Comparison of ENCODE assay signal across 8 cellular contexts in the genomic region with DNA sequence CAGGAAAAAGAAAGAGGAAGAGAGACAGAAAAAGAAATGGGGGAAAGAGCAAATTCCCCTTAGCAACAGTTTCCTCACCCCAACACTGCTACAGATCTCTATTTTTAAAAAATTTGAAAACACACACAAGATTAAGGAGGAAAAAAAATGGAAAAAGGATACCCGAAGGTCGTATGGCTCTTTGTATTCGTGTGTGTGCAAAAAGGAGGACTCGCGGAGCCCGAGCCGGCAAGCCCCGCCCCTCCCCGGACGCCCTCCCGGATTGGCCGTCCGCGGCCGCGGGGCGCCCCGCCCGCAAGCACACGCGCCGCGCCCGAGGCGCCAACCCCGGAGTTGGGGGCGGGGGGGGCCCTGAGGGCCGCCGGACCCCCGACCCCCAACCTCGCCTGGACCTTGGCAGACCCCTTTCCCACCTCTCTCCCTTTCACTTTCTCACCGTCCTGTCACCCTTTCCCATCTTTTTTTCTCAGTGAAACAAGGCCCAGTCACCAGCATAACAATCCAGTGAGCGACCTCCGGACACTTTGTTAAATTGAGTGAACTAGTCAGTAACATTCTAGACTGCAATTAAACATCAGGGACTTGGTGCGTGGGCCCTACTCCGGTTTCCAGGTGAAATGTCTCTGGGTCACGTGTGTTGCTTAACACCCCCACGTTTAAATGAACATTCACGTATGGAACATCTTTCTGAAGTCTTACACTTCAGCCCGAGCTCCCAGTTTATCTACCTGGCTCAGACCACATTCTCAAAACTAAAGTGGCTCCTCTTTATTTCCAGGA. TPM values are rescaled to one million over a fixed set of nuclear protein-coding genes. Genes with fewer than 3 reads are reported as not detected.
DNase-seq lines count a peak whose midpoint lies in the region; ATAC-seq and TF ChIP-seq lines count a peak whose summit lies in the region.

A gene with protein sequence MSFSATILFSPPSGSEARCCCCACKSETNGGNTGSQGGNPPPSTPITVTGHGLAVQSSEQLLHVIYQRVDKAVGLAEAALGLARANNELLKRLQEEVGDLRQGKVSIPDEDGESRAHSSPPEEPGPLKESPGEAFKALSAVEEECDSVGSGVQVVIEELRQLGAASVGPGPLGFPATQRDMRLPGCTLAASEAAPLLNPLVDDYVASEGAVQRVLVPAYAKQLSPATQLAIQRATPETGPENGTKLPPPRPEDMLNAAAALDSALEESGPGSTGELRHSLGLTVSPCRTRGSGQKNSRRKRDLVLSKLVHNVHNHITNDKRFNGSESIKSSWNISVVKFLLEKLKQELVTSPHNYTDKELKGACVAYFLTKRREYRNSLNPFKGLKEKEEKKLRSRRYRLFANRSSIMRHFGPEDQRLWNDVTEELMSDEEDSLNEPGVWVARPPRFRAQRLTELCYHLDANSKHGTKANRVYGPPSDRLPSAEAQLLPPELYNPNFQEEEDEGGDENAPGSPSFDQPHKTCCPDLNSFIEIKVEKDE (minus strand): TSS at position 205 of the 780 bp plus-strand sequence. CDS start 11,120 bp downstream, outside the sequence.

- no peaks in the 10 kb centered on the region for H3K36me3 ChIP-seq in smooth muscle cell (ENCODE audit: low read depth)

- peak within 1 kb of the TSS; percentile 86 for H3K4me2 ChIP-seq in smooth muscle cell

- H3K79me2 ChIP-seq in smooth muscle cell (ENCODE audit: low read depth): no peaks in the 10 kb centered on the region

- WGBS in smooth muscle cell (ENCODE audit: low lambda C conversion rate): 9% methylated on average over 28 of the region's 40 CpGs

- H3K4me1 ChIP-seq in smooth muscle cell (ENCODE audit: low read depth): peaks cover 11% of the 10 kb centered on the region

- H2AFZ ChIP-seq in smooth muscle cell (ENCODE audit: low read depth): peak within 1 kb of the TSS; percentile 95

- CTCF ChIA-PET in HEK293T (lab: Yijun Ruan, JAX): interaction anchor here (0.9 to 2.3 kb wide), 2 partner anchors 24 to 48 kb away, joined by 3 to 8 read pairs; partner anchors contain the start of gene CDH24

- TF ChIP-seq CTCF in VCaP (conservative IDR thresholded peaks at IDR 0.05) (no peak), smooth muscle cell (IDR thresholded peaks at IDR 0.05; ENCODE audit: borderline replicate concordance, insufficient read depth, poor library complexity, severe bottlenecking) (no peak)

- ATAC-seq in GM19452 (IDR thresholded peaks at IDR 0.05; ENCODE audit: unreplicated experiment): no peak

- in situ Hi-C loops in T47D (cut with HindIII; ENCODE audit: low pct_unique_long_range_greater_than_20kb, low sequenced_read_pairs): no loop called here

- peak within 1 kb of the TSS; percentile 66 for H3K4me3 ChIP-seq in smooth muscle cell

- peak within 1 kb of the TSS; percentile 47 for H3K9ac ChIP-seq in smooth muscle cell (ENCODE audit: low read depth)

- peak within 1 kb of the TSS; percentile 96 for H3K27ac ChIP-seq in VCaP
- peak within 1 kb of the TSS; percentile 42 for H3K27ac ChIP-seq in smooth muscle cell (ENCODE audit: low read depth)

- H3F3A ChIP-seq in smooth muscle cell (ENCODE audit: low read depth): peaks cover 3% of the 10 kb centered on the region

- DNase-seq in COLO829 (ENCODE audit: low spot score) (peak; percentile 71), HEK293T (ENCODE audit: extremely low spot score) (peak; percentile 83), NCI-H2171 (lab: John Stamatoyannopoulos, UW) (peak; percentile 94), T47D (ENCODE audit: low read depth in 1 of 2, low spot score in 1 of 2) (peak; percentile 50 to 70), iPS-NIHi7 (ENCODE audit: extremely low spot score) (peak; percentile 87), smooth muscle cell (lab: John Stamatoyannopoulos, UW; ENCODE audit: unreplicated experiment) (peak; percentile 5)

- POLR2A ChIA-PET in HEK293T (lab: Yijun Ruan, JAX): interaction anchor here (0.7 to 1.0 kb wide), 2 partner anchors 48 to 209 kb away, joined by 3 to 4 read pairs; no protein-coding TSS in a partner anchor

- H3K27me3 ChIP-seq in smooth muscle cell (ENCODE audit: low read depth): no peaks in the 10 kb centered on the region

- H3K9me3 ChIP-seq in smooth muscle cell (replicated peaks; ENCODE audit: low read depth): no peaks in the 10 kb centered on the region

- H4K20me1 ChIP-seq in smooth muscle cell (ENCODE audit: low read depth): no peaks in the 10 kb centered on the region

TF ChIP-seq in HEK293T, 16 proteins besides CTCF, POLR2A, EP300 and RAD21:
- TF ChIP-seq ARNT (IDR thresholded peaks at IDR 0.05) (no peak), TARDBP (IDR thresholded peaks at IDR 0.05) (no peak), L3MBTL2 (conservative IDR thresholded peaks at IDR 0.05) (peak; percentile 51), SUZ12 (IDR thresholded peaks at IDR 0.05) (no peak), CTBP1 (IDR thresholded peaks at IDR 0.05; ENCODE audit: borderline replicate concordance) (0 out of 2 replicates have a peak, but pooled peaks have one; percentile 6), FOXA1 (IDR thresholded peaks at IDR 0.05) (no peak), FOXM1 (IDR thresholded peaks at IDR 0.05; ENCODE audit: borderline replicate concordance) (peak; percentile 75; the same call in 1 of the 2 replicates), ELF4 (IDR thresholded peaks at IDR 0.05) (0 out of 2 replicates have a peak, but pooled peaks have one; percentile 32)
- TF ChIP-seq, protein P1, sequence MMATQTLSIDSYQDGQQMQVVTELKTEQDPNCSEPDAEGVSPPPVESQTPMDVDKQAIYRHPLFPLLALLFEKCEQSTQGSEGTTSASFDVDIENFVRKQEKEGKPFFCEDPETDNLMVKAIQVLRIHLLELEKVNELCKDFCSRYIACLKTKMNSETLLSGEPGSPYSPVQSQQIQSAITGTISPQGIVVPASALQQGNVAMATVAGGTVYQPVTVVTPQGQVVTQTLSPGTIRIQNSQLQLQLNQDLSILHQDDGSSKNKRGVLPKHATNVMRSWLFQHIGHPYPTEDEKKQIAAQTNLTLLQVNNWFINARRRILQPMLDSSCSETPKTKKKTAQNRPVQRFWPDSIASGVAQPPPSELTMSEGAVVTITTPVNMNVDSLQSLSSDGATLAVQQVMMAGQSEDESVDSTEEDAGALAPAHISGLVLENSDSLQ (IDR thresholded peaks at IDR 0.05): no peak

RNA-seq across cellular contexts. Expression of the gene that starts here (rescaled TPM):
- total RNA-seq in smooth muscle cell: 10.2 and 11.9 TPM in 2 replicates
- polyA plus RNA-seq in smooth muscle cell: 6.7 and 8.4 TPM in 2 replicates

Comparison
In these comparisons a context has a peak if more than half of its experiments do, and no peak if none do; other contexts are left out.
1. DNase-seq: peak in every context shown above with its lines; median percentile 94 in NCI-H2171; 87 in iPS-NIHi7; 83 in HEK293T; 71 in COLO829; 60 in T47D; 5 in smooth muscle cell.